In the genomic region with DNA sequence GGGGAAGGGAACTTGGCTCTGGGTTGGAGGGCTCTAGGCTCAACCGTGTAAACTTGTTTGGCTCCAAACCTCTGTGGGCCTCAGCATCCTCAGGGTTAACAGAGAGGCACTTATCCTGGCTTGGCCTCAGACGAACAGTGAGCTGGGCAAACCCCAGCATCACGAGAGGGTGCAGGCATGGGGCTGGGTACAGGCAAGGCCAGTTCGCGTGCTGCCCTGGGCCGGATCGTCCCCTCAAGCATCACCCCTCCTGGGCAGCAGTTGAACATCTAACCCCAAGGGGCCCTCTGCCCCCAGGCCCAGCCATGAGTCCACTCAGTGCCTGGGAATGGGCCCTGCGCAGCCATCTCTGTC, we compare ENCODE assay signal across 8 cellular contexts. TPM values are rescaled to one million over a fixed set of nuclear protein-coding genes. Genes with fewer than 3 reads are reported as not detected.
DNase-seq lines count a peak whose midpoint lies in the region; ATAC-seq and TF ChIP-seq lines count a peak whose summit lies in the region.

No MANE protein-coding gene starts in this region.

- H3K9ac ChIP-seq in mammary epithelial cell (ENCODE audit: insufficient read depth, low read length) = peak overlapping the region; percentile 30

- peaks cover 33% of the 10 kb centered on the region for H3K79me2 ChIP-seq in mammary epithelial cell (ENCODE audit: insufficient read depth, low read length)

- no peak overlapping the region for H2AFZ ChIP-seq in mammary epithelial cell (ENCODE audit: low read depth, low read length)

- peak in 1 of 4 donors; percentile 21 for ATAC-seq in heart left ventricle
- ATAC-seq in left cardiac atrium = no peak
- no peak for ATAC-seq in naive B cell (ENCODE audit: low read depth in 2 of 2)

- H3K36me3 Mint-ChIP-seq in naive B cell = peaks cover 0 to 6% of the 10 kb centered on the region in 2 donors

- CTCF ChIA-PET in mammary epithelial cell (lab: Charles Lee; ENCODE audit: low non-redundant PET) = no interaction called here

- no peaks in the 10 kb centered on the region for H3K9me3 Mint-ChIP-seq in naive B cell

- TF ChIP-seq POLR2A in heart left ventricle (IDR thresholded peaks at IDR 0.05) (no peak), uterus (IDR thresholded peaks at IDR 0.05) (no peak)

- H3K4me2 ChIP-seq in mammary epithelial cell (ENCODE audit: insufficient read depth, low read depth, low read length) = peak overlapping the region; percentile 97

- peaks cover 9 to 61% (median 47%) of the 10 kb centered on the region in 12 donors for H3K4me1 ChIP-seq in heart left ventricle
- peaks cover 46% of the 10 kb centered on the region for H3K4me1 ChIP-seq in mammary epithelial cell (ENCODE audit: insufficient read depth, low read length)
- peaks cover 0 to 32% of the 10 kb centered on the region in 2 donors for H3K4me1 ChIP-seq in uterus

- WGBS in heart left ventricle, 4 donors = 37 to 60% (median 44%) methylated on average over 1 to 8 of the region's 8 CpGs
- 79% methylated on average over 4 of the region's 8 CpGs for WGBS in mammary epithelial cell (ENCODE audit: low coverage, missing lambda C conversion rate)

- dilution Hi-C loops in mammary epithelial cell (cut with HindIII; ENCODE audit: low sequenced_read_pairs) = no loop called here

- H3K4me3 ChIP-seq in heart left ventricle (peak overlapping the region in 11 of 12 donors; percentile 64 to 96 (median 81)), mammary epithelial cell (replicated peaks in 1 of 3; ENCODE audit: insufficient read depth in 1 of 3, low read depth in 2 of 3, low read length in 3 of 3) (peak overlapping the region in 2 of 3 experiments; percentile 62 to 68), uterus (peak overlapping the region; percentile 56 to 70)

- peak overlapping the region; percentile 56 to 99 (median 80) for H3K4me3 Mint-ChIP-seq in naive B cell

- H3K27me3 ChIP-seq in heart left ventricle (no peaks in the 10 kb centered on the region), mammary epithelial cell (ENCODE audit: insufficient read depth, low read length) (no peaks in the 10 kb centered on the region), uterus (no peaks in the 10 kb centered on the region)

- intact Hi-C loops in heart left ventricle (cut with DNase I) (loop anchor here in 5 of 10 donors (2.0 to 5.0 kb wide), 4 partner anchors 13 to 35 kb away; partner anchors contain the start of gene MAP3K11 (in 3 of the 5)), left cardiac atrium (cut with DNase I) (loop anchor here in 1 of 2 donors (5.0 kb wide), 1 partner anchor 35 kb away; the partner anchor contains the start of gene MAP3K11), mammary epithelial cell (cut with micrococcal nuclease) (loop anchor here (1.0 kb wide), 2 partner anchors 16 to 38 kb away; partner anchors contain the start of gene PCNX3), uterus (cut with DNase I; ENCODE audit: low total_unique reads) (no loop called here)

- H3K27me3 Mint-ChIP-seq in naive B cell = no peaks in the 10 kb centered on the region

- H3K4me1 Mint-ChIP-seq in naive B cell = peaks cover 31 to 53% (median 51%) of the 10 kb centered on the region in 3 donors

- H3K27ac ChIP-seq in heart left ventricle (peak overlapping the region; percentile 89 to 99 (median 96)), mammary epithelial cell (ENCODE audit: insufficient read depth, low read depth, low read length) (peak overlapping the region; percentile 29), uterus (peak overlapping the region; percentile 84 to 92)

- BruUV-seq in mammary epithelial cell (replicated peaks; lab: Mats Ljungman, UMichigan) = no TSS peak

- no peaks in the 10 kb centered on the region for H4K20me1 ChIP-seq in mammary epithelial cell (ENCODE audit: insufficient read depth, low read length)

- DNase-seq in heart left ventricle = no peak
- no peak for DNase-seq in left cardiac atrium
- no peak for DNase-seq in mammary epithelial cell
- DNase-seq in naive B cell = no peak
- no peak for DNase-seq in uterus
- DNase-seq in mucosa of gallbladder (ENCODE audit: low spot score) = no peak
- DNase-seq in GOT3 (lab: John Stamatoyannopoulos, UW) = no peak
- DNase-seq in NCI-H526 treated with DMSO at 0.1 percent for 48 hours (lab: John Stamatoyannopoulos, UW) = no peak

- TF ChIP-seq CTCF in heart left ventricle (IDR thresholded peaks at IDR 0.05) (no peak), mammary epithelial cell (conservative IDR thresholded peaks at IDR 0.05 in 1 of 2, IDR thresholded peaks at IDR 0.05 in 1 of 2; ENCODE audit: extremely low read depth in 1 of 2, insufficient read depth in 1 of 2, low read depth in 1 of 2, low read length in 2 of 2) (no peak), uterus (IDR thresholded peaks at IDR 0.05) (no peak)

- in situ Hi-C loops in mammary epithelial cell (cut with MboI; ENCODE audit: low sequenced_read_pairs in 2 of 2) = no loop called here

- no peaks in the 10 kb centered on the region for H3K9me3 ChIP-seq in heart left ventricle
- no peaks in the 10 kb centered on the region for H3K9me3 ChIP-seq in mammary epithelial cell (replicated peaks; ENCODE audit: insufficient read depth, low read length)
- no peaks in the 10 kb centered on the region for H3K9me3 ChIP-seq in uterus

- H3K27ac Mint-ChIP-seq in naive B cell = peak overlapping the region; percentile 95 to 99 (median 96)

- peaks cover 0 to 48% (median 32%) of the 10 kb centered on the region in 9 donors for H3K36me3 ChIP-seq in heart left ventricle
- H3K36me3 ChIP-seq in mammary epithelial cell (ENCODE audit: insufficient read depth, low read length) = peaks cover 10% of the 10 kb centered on the region
- H3K36me3 ChIP-seq in uterus = no peaks in the 10 kb centered on the region

RNA-seq across cellular contexts. Expression of gene EHBP1L1, which starts 1.9 kb away (rescaled TPM):
- total RNA-seq in heart left ventricle (100 to 1,000 TPM in 3 of 9 donors, 10 to 100 TPM in 6; 37.4 to 144 (median 80.9) TPM), left cardiac atrium (10 to 100 TPM; 53.4 to 61.0 TPM), mammary epithelial cell (10 to 100 TPM; 17.5 to 47.5 TPM), uterus (100 to 1,000 TPM in 1 of 4 donors, 10 to 100 TPM in 3; 44.2 to 159 (median 69.5) TPM), mucosa of gallbladder (128 TPM)
- polyA plus RNA-seq in heart left ventricle (10 to 100 TPM; 52.3 to 71.4 TPM), mammary epithelial cell (17.7 TPM), naive B cell (ENCODE audit: low read depth in 6 of 6) (10 to 100 TPM in 4 of 6 donors, 1 to 10 TPM in 2; 5.5 to 18.3 (median 11.6) TPM)
- 14.2 TPM for polyA minus RNA-seq in mammary epithelial cell

RNA-seq across cellular contexts. Expression of gene FAM89B, which starts 5.4 kb away (rescaled TPM):
- total RNA-seq in heart left ventricle (10 to 100 TPM; 25.8 to 87.9 (median 38.4) TPM), left cardiac atrium (10 to 100 TPM; 33.5 to 34.5 TPM), mammary epithelial cell (10 to 100 TPM; 21.2 to 35.1 TPM), uterus (10 to 100 TPM; 13.9 to 83.0 (median 40.8) TPM), mucosa of gallbladder (68.2 TPM)
- polyA plus RNA-seq in heart left ventricle (10 to 100 TPM; 46.6 to 50.0 TPM), mammary epithelial cell (26.0 TPM), naive B cell (ENCODE audit: low read depth in 6 of 6) (10 to 100 TPM; 44.3 to 82.6 (median 61.8) TPM)
- 27.4 TPM for polyA minus RNA-seq in mammary epithelial cell

RNA-seq across cellular contexts. Expression of gene ZNRD2, which starts 7.5 kb away (rescaled TPM):
- total RNA-seq in heart left ventricle = 10 to 100 TPM; 23.2 to 63.6 (median 33.9) TPM
- polyA plus RNA-seq in heart left ventricle = 100 to 1,000 TPM in 1 of 2 donors, 10 to 100 TPM in 1; 49.7 to 101 TPM
- 10 to 100 TPM; 24.6 to 35.0 TPM for total RNA-seq in left cardiac atrium
- 10 to 100 TPM; 35.2 to 52.8 TPM for total RNA-seq in mammary epithelial cell
- 60.2 TPM for polyA plus RNA-seq in mammary epithelial cell
- polyA minus RNA-seq in mammary epithelial cell = 6.7 TPM
- 10 to 100 TPM; 56.9 to 74.5 (median 69.8) TPM for polyA plus RNA-seq in naive B cell (ENCODE audit: low read depth in 6 of 6)
- total RNA-seq in uterus = 10 to 100 TPM; 12.3 to 42.6 (median 31.6) TPM
- total RNA-seq in mucosa of gallbladder = 30.0 TPM

RNA-seq across cellular contexts. Expression of gene KCNK7, which starts 17.9 kb away (rescaled TPM):
- under 1 TPM in 7 of 9 donors, not detected in 2; 0.18 to 0.75 (median 0.41) TPM for total RNA-seq in heart left ventricle
- 1 to 10 TPM in 1 of 2 donors, under 1 TPM in 1; 0.42 to 1.6 TPM for polyA plus RNA-seq in heart left ventricle
- under 1 TPM; 0.31 to 0.53 TPM for total RNA-seq in left cardiac atrium
- total RNA-seq in mammary epithelial cell = under 1 TPM; 0.17 to 0.24 TPM
- polyA plus RNA-seq in mammary epithelial cell = 0.20 TPM
- polyA minus RNA-seq in mammary epithelial cell = 0.57 TPM
- polyA plus RNA-seq in naive B cell (ENCODE audit: low read depth in 6 of 6) = not detected
- total RNA-seq in uterus = 1 to 10 TPM in 1 of 4 donors, under 1 TPM in 1, not detected in 2; 0.26 to 5.8 TPM
- total RNA-seq in mucosa of gallbladder = 1.1 TPM

RNA-seq across cellular contexts. Expression of gene LTBP3, which starts 19.6 kb away (rescaled TPM):
- total RNA-seq in heart left ventricle (100 to 1,000 TPM in 1 of 9 donors, 10 to 100 TPM in 8; 51.4 to 125 (median 88.9) TPM), left cardiac atrium (10 to 100 TPM; 85.6 to 96.2 TPM), mammary epithelial cell (10 to 100 TPM; 21.0 to 42.5 TPM), uterus (100 to 1,000 TPM; 131 to 240 (median 217) TPM), mucosa of gallbladder (257 TPM)
- polyA plus RNA-seq in heart left ventricle (10 to 100 TPM; 26.3 to 36.3 TPM), mammary epithelial cell (46.5 TPM), naive B cell (ENCODE audit: low read depth in 6 of 6) (10 to 100 TPM; 12.5 to 40.5 (median 23.0) TPM)
- 38.3 TPM for polyA minus RNA-seq in mammary epithelial cell

Comparison
In these comparisons a context has a peak if more than half of its experiments do, and no peak if none do; other contexts are left out.
1. H3K27ac ChIP-seq: peak in every context shown above with its lines; median percentile 96 in heart left ventricle; 88 in uterus; 29 in mammary epithelial cell.